Comparison of ENCODE assay signal across 8 cellular contexts in genomic region chr12:71755146-71755892, GRCh38. TPM values are rescaled to one million over a fixed set of nuclear protein-coding genes. Genes with fewer than 3 reads are reported as not detected.
DNase-seq lines count a peak whose midpoint lies in the region; ATAC-seq, FAIRE-seq and TF ChIP-seq lines count a peak whose summit lies in the region.

No MANE protein-coding gene starts in this region.

- DNase-seq in A172 (ENCODE audit: low spot score) (peak; percentile 25), GM18507 (ENCODE audit: extremely low spot score, insufficient read length, low read depth) (peak; percentile 25), OCI-M1 (lab: John Stamatoyannopoulos, UW) (peak; percentile 68), activated gamma-delta T cell treated with Interleukin-2 at 50 U/mL for 16 hours (peak; percentile 34), glomerular visceral epithelial cell (ENCODE audit: extremely low spot score) (peak; percentile 31), osteocyte (ENCODE audit: extremely low spot score, unreplicated experiment) (no peak)

- H3K4me1 Mint-ChIP-seq in osteocyte (ENCODE audit: unreplicated experiment), result peaks cover 25% of the 10 kb centered on the region

- ATAC-seq in HG02973 (IDR thresholded peaks at IDR 0.05; ENCODE audit: unreplicated experiment), result peak; percentile 55

- H3K36me3 ChIP-seq in thymus (ENCODE audit: control insufficient read depth, insufficient read depth), result peaks cover 4% of the 10 kb centered on the region

- peaks cover 14% of the 10 kb centered on the region for H3K9me3 Mint-ChIP-seq in osteocyte (ENCODE audit: unreplicated experiment)

- peaks cover 22% of the 10 kb centered on the region for H3K36me3 Mint-ChIP-seq in osteocyte (ENCODE audit: unreplicated experiment)

- no peaks in the 10 kb centered on the region for H3K9me3 ChIP-seq in thymus (ENCODE audit: control insufficient read depth)

- peaks cover 22% of the 10 kb centered on the region for H3K27me3 Mint-ChIP-seq in osteocyte (ENCODE audit: unreplicated experiment)

- no peak for TF ChIP-seq CTCF in osteocyte (IDR thresholded peaks at IDR 0.05)

- WGBS in thymus, result 3% methylated on average over 45 of the region's 45 CpGs

- peak; percentile 76 for FAIRE-seq in GM18507 (lab: Jason Lieb, UNC)

- peak overlapping the region; percentile 90 for H3K27ac Mint-ChIP-seq in osteocyte (ENCODE audit: unreplicated experiment)

- peak overlapping the region; percentile 99 for H3K27ac ChIP-seq in thymus (ENCODE audit: low read depth)

- H3K4me1 ChIP-seq in thymus (ENCODE audit: control insufficient read depth, insufficient read depth, low read length), result peaks cover 7% of the 10 kb centered on the region

- peak overlapping the region; percentile 99 for H3K4me3 ChIP-seq in thymus (ENCODE audit: low read length)

- H3K4me3 Mint-ChIP-seq in osteocyte (ENCODE audit: unreplicated experiment), result peak overlapping the region; percentile 89

- no peaks in the 10 kb centered on the region for H3K27me3 ChIP-seq in thymus (ENCODE audit: control insufficient read depth, insufficient read depth)

RNA-seq across cellular contexts. Expression of gene RAB21, which starts 0.7 kb away (rescaled TPM):
- 49.6 and 59.0 TPM in 2 replicates for total RNA-seq in A172 (2014; rRNA removed; shearing (Covaris generic))
- total RNA-seq in osteocyte, result 70.6 and 75.7 TPM in 2 replicates
- polyA plus RNA-seq in thymus, result 21.9 TPM
